16 cellular contexts compared by ENCODE assay signal in genomic region chr4:29653221-29653620, GRCh38.
A peak's percentile ranks its signal among the peaks of the same experiment; 100 is the strongest.
DNase-seq lines count a peak whose midpoint lies in the region; ATAC-seq and TF ChIP-seq lines count a peak whose summit lies in the region.
"Had no signal": no experiment of that assay in that cellular context is flagged by ENCODE, and none has a peak within 500 bp of the region (broad histone marks: within the 10 kb centered on the region; RNA-seq: fewer than 3 reads in every experiment).

No MANE protein-coding gene starts in this region.

- WGBS in right lobe of liver (ENCODE audit: insufficient coverage, low coverage, low lambda C conversion rate, missing lambda C conversion rate): 63% methylated on average over 6 of the region's 6 CpGs

- H3K27me3 ChIP-seq in SJCRH30 (no peaks in the 10 kb centered on the region), right lobe of liver (no peaks in the 10 kb centered on the region)
- H3K27me3 ChIP-seq: BE2C had no signal

- peak; percentile 6 for DNase-seq in NCI-H82 (lab: John Stamatoyannopoulos, UW)
- no peak for DNase-seq in NCI-H82 treated with DMSO at 0.1 percent for 48 hours (lab: John Stamatoyannopoulos, UW; ENCODE audit: unreplicated experiment)
- DNase-seq in SJCRH30: peak; percentile 89 to 97
- DNase-seq in iPS DF 4.7 (ENCODE audit: extremely low read depth, low spot score): peak; percentile 2
- DNase-seq in right lobe of liver: no peak
- no peak for DNase-seq in DMS53 treated with DMSO at 0.1 percent for 48 hours (lab: John Stamatoyannopoulos, UW; ENCODE audit: unreplicated experiment)
- DNase-seq: ACHN; BE2C; C1 segment of cervical spinal cord; CD4-positive, CD25-positive, alpha-beta regulatory T cell; CD8-positive, alpha-beta memory T cell; COR-L47; DMS 273 treated with DMSO at 0.1 percent for 48 hours; DMS53; H9 had no signal

- H3K9me3 ChIP-seq in SJCRH30 (replicated peaks) (no peaks in the 10 kb centered on the region), right lobe of liver (no peaks in the 10 kb centered on the region)
- H3K9me3 ChIP-seq: BE2C had no signal

- intact Hi-C loops in right lobe of liver (cut with DNase I): no loop called here

- no peak for TF ChIP-seq CTCF in right lobe of liver (IDR thresholded peaks at IDR 0.05)

- TF ChIP-seq POLR2A in right lobe of liver (IDR thresholded peaks at IDR 0.05): no peak

- H3K27ac ChIP-seq in SJCRH30: peak overlapping the region; percentile 66
- H3K27ac ChIP-seq in right lobe of liver: no peak overlapping the region

- ATAC-seq in right lobe of liver (no peak), HG03135 (IDR thresholded peaks at IDR 0.05; ENCODE audit: unreplicated experiment) (no peak)

- H3K36me3 ChIP-seq in SJCRH30 (peaks cover under 1% of the 10 kb centered on the region; the same call in 1 of the 2 replicates), right lobe of liver (no peaks in the 10 kb centered on the region)
- H3K36me3 ChIP-seq: BE2C had no signal

- H3K4me3 ChIP-seq in SJCRH30 (peak overlapping the region; percentile 56), right lobe of liver (no peak overlapping the region)

- H3K4me1 ChIP-seq in SJCRH30 (peaks cover 6% of the 10 kb centered on the region; the same call in 1 of the 2 replicates), right lobe of liver (no peaks in the 10 kb centered on the region)
- H3K4me1 ChIP-seq: BE2C had no signal

Comparison
In these comparisons a context has a peak if more than half of its experiments do, and no peak if none do; other contexts are left out.
1. DNase-seq: peak in NCI-H82 (single experiment), SJCRH30 (2 of 2) and iPS DF 4.7 (single experiment); none in NCI-H82 treated with DMSO at 0.1 percent for 48 hours (single experiment), right lobe of liver (0 of 3) and DMS53 treated with DMSO at 0.1 percent for 48 hours (single experiment).